Comparison of ENCODE assay signal across 1 cellular context in the genomic region with DNA sequence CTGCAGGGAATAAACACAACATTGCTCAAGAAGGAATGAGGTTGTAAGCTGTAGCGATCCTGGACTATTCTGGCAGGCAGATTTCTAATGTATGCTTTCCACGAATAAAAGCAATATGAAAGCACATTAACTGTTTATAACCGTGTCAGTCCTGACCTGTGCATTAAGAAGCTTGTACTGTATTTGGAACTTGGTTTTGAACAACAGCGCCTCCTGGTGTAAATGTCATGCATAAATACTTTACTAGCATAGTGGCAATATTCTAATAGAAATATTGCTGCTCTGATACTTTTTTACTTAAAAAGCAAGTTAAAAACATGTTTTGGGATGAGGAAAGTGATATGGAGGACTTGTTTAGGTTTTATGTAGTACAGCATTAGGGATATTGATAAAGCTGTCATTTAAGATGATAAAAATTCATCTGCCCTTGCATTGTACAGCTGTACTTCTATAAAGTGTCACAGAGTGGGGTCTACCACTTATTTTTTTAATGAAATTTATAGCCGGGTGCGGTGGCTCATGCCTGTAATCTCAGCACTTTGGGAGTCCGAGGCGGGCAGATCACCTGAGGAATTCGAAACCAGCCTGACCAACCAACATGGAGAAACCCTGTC.
TF ChIP-seq lines count a peak whose summit lies in the region.

No MANE protein-coding gene starts in this region.

TF ChIP-seq in GM23338, 12 proteins besides CTCF, POLR2A, EP300 and RAD21 (continued from another document):
- TF ChIP-seq, protein P1, sequence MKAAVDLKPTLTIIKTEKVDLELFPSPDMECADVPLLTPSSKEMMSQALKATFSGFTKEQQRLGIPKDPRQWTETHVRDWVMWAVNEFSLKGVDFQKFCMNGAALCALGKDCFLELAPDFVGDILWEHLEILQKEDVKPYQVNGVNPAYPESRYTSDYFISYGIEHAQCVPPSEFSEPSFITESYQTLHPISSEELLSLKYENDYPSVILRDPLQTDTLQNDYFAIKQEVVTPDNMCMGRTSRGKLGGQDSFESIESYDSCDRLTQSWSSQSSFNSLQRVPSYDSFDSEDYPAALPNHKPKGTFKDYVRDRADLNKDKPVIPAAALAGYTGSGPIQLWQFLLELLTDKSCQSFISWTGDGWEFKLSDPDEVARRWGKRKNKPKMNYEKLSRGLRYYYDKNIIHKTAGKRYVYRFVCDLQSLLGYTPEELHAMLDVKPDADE (IDR thresholded peaks at IDR 0.05) = no peak
- TF ChIP-seq, protein P2, sequence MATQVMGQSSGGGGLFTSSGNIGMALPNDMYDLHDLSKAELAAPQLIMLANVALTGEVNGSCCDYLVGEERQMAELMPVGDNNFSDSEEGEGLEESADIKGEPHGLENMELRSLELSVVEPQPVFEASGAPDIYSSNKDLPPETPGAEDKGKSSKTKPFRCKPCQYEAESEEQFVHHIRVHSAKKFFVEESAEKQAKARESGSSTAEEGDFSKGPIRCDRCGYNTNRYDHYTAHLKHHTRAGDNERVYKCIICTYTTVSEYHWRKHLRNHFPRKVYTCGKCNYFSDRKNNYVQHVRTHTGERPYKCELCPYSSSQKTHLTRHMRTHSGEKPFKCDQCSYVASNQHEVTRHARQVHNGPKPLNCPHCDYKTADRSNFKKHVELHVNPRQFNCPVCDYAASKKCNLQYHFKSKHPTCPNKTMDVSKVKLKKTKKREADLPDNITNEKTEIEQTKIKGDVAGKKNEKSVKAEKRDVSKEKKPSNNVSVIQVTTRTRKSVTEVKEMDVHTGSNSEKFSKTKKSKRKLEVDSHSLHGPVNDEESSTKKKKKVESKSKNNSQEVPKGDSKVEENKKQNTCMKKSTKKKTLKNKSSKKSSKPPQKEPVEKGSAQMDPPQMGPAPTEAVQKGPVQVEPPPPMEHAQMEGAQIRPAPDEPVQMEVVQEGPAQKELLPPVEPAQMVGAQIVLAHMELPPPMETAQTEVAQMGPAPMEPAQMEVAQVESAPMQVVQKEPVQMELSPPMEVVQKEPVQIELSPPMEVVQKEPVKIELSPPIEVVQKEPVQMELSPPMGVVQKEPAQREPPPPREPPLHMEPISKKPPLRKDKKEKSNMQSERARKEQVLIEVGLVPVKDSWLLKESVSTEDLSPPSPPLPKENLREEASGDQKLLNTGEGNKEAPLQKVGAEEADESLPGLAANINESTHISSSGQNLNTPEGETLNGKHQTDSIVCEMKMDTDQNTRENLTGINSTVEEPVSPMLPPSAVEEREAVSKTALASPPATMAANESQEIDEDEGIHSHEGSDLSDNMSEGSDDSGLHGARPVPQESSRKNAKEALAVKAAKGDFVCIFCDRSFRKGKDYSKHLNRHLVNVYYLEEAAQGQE (IDR thresholded peaks at IDR 0.05; ENCODE audit: unreplicated experiment) = no peak
